In genomic region chr15:67917037-67917436, GRCh38 we compare ENCODE assay signal across 13 cellular contexts.
DNase-seq lines count a peak whose midpoint lies in the region; ATAC-seq, FAIRE-seq and TF ChIP-seq lines count a peak whose summit lies in the region.
"Had no signal": no experiment of that assay in that cellular context is flagged by ENCODE, and none has a peak within 500 bp of the region (broad histone marks: within the 10 kb centered on the region; RNA-seq: fewer than 3 reads in every experiment).

No MANE protein-coding gene starts in this region.

- peak; percentile 24 for TF ChIP-seq CTCF in psoas muscle (IDR thresholded peaks at IDR 0.05)

- H3K4me1 ChIP-seq in adipocyte (ENCODE audit: control insufficient read depth, insufficient read depth, low read length) (peaks cover 34% of the 10 kb centered on the region), right cardiac atrium (ENCODE audit: control insufficient read depth, insufficient read depth, low read length) (peaks cover 3% of the 10 kb centered on the region), psoas muscle (peaks cover 19% of the 10 kb centered on the region)

- H3K9me3 ChIP-seq in adipocyte (ENCODE audit: control insufficient read depth, low read length) (peaks cover 3% of the 10 kb centered on the region), right cardiac atrium (ENCODE audit: control insufficient read depth, low read length) (no peaks in the 10 kb centered on the region), psoas muscle (no peaks in the 10 kb centered on the region)

- peak overlapping the region; percentile 27 for H3K9ac ChIP-seq in adipocyte (ENCODE audit: low read length)

- ATAC-seq in right cardiac atrium (peak; percentile 66 to 83), psoas muscle (peak; percentile 91 to 96 (median 93)), GM18909 (IDR thresholded peaks at IDR 0.05; ENCODE audit: poor library complexity, unreplicated experiment) (no peak)
- no peak for ATAC-seq in stimulated activated naive CD8-positive, alpha-beta T cell treated with anti-CD3 and anti-CD28 coated beads, Interleukin-15, Interleukin-2, amounts not matched to agents 100 U/mL and 50 U/mL, for 24 hours
- ATAC-seq: activated CD8-positive, alpha-beta T cell treated with anti-CD3 and anti-CD28 coated beads for 36 hours had no signal

- WGBS in right cardiac atrium, result 73% methylated on average over 4 of the region's 4 CpGs
- WGBS in psoas muscle, 3 donors, result 44 to 62% (median 59%) methylated on average over 4 of the region's 4 CpGs

- H3K4me3 ChIP-seq in adipocyte (ENCODE audit: low read length), result no peak overlapping the region
- H3K4me3 ChIP-seq in right cardiac atrium (ENCODE audit: low read length), result no peak overlapping the region
- H3K4me3 ChIP-seq in psoas muscle, result no peak overlapping the region

- DNase-seq in DMS 273 treated with DMSO at 0.1 percent for 48 hours (lab: John Stamatoyannopoulos, UW), result peak; percentile 21
- peak; percentile 60 for DNase-seq in adipocyte (ENCODE audit: low read depth)
- DNase-seq in right cardiac atrium, result peak; percentile 65 to 76 (median 76)
- DNase-seq in psoas muscle, result peak; percentile 60 to 82
- no peak for DNase-seq in AG08395 (ENCODE audit: low spot score)
- DNase-seq in RCC 7860 (ENCODE audit: low spot score), result no peak
- no peak for DNase-seq in stimulated activated naive CD8-positive, alpha-beta T cell treated with anti-CD3 and anti-CD28 coated beads, Interleukin-15, Interleukin-2, amounts not matched to agents 100 U/mL and 50 U/mL, for 24 hours
- DNase-seq: activated CD8-positive, alpha-beta T cell treated with anti-CD3 and anti-CD28 coated beads for 36 hours; dermis blood vessel endothelial cell; foreskin melanocyte; NCI-H2029 had no signal

- intact Hi-C loops in right cardiac atrium (cut with DNase I), result no loop called here
- intact Hi-C loops in psoas muscle (cut with DNase I), result no loop called here

- H3K27me3 ChIP-seq in adipocyte (replicated peaks; ENCODE audit: control insufficient read depth, insufficient read depth, low read length), result no peaks in the 10 kb centered on the region
- H3K27me3 ChIP-seq in right cardiac atrium (ENCODE audit: control insufficient read depth, insufficient read depth), result no peaks in the 10 kb centered on the region
- H3K27me3 ChIP-seq in psoas muscle (ENCODE audit: insufficient read depth in 3 of 3, low read length in 2 of 3), result no peaks in the 10 kb centered on the region

- H3K36me3 ChIP-seq in adipocyte (ENCODE audit: control insufficient read depth, insufficient read depth, low read length, severe bottlenecking) (no peaks in the 10 kb centered on the region), psoas muscle (ENCODE audit: insufficient read depth in 1 of 2, low read depth in 1 of 2) (no peaks in the 10 kb centered on the region)

- H3K27ac ChIP-seq in right cardiac atrium (ENCODE audit: low read length) (peak overlapping the region; percentile 56), psoas muscle (peak overlapping the region; percentile 74)

- no peak for FAIRE-seq in RCC 7860 (lab: Jason Lieb, UNC)
- FAIRE-seq: H1 had no signal

Comparison
In these comparisons a context has a peak if more than half of its experiments do, and no peak if none do; other contexts are left out.
1. DNase-seq: peak in DMS 273 treated with DMSO at 0.1 percent for 48 hours (single experiment), adipocyte (single experiment), right cardiac atrium (3 of 3) and psoas muscle (2 of 2); none in AG08395 (single experiment), RCC 7860 (single experiment) and stimulated activated naive CD8-positive, alpha-beta T cell treated with anti-CD3 and anti-CD28 coated beads, Interleukin-15, Interleukin-2, amounts not matched to agents 100 U/mL and 50 U/mL, for 24 hours (single experiment).
2. ATAC-seq: peak in right cardiac atrium (2 of 2) and psoas muscle (4 of 4); none in GM18909 (single experiment) and stimulated activated naive CD8-positive, alpha-beta T cell treated with anti-CD3 and anti-CD28 coated beads, Interleukin-15, Interleukin-2, amounts not matched to agents 100 U/mL and 50 U/mL, for 24 hours (single experiment).